24 cellular contexts compared by ENCODE assay signal in genomic region chr21:26532208-26532607, GRCh38. TPM values are rescaled to one million over a fixed set of nuclear protein-coding genes. Genes with fewer than 3 reads are reported as not detected.
"Had no signal": no experiment of that assay in that cellular context is flagged by ENCODE, and none has a peak within 500 bp of the region (broad histone marks: within the 10 kb centered on the region; RNA-seq: fewer than 3 reads in every experiment).

No MANE protein-coding gene starts in this region.

- H3K4me1 ChIP-seq: colonic mucosa, esophagus muscularis mucosa, esophagus squamous epithelium, foreskin keratinocyte, gastrocnemius medialis, gastroesophageal sphincter had no signal

- H3K27ac ChIP-seq: colonic mucosa, coronary artery, dorsolateral prefrontal cortex, epithelial cell of prostate, esophagus muscularis mucosa, esophagus squamous epithelium, foreskin keratinocyte, gastrocnemius medialis, gastroesophageal sphincter had no signal

- DNase-seq: colonic mucosa; cortex of kidney; dorsolateral prefrontal cortex; effector CD4-positive, alpha-beta T cell; effector CD8-positive, alpha-beta T cell; effector memory CD4-positive, alpha-beta T cell; effector memory CD8-positive, alpha-beta T cell; endodermal cell; erythroblast; esophagus squamous epithelium; foreskin fibroblast; foreskin keratinocyte; foreskin melanocyte; gastrocnemius medialis; glutamatergic neuron; head of caudate nucleus; heart left ventricle; heart right ventricle had no signal

- H3K27me3 ChIP-seq: colonic mucosa, dorsolateral prefrontal cortex, esophagus muscularis mucosa, esophagus squamous epithelium, foreskin keratinocyte, gastrocnemius medialis, gastroesophageal sphincter, heart left ventricle, heart right ventricle had no signal

- H3K9me3 ChIP-seq: colonic mucosa, esophagus muscularis mucosa, esophagus squamous epithelium, gastrocnemius medialis, gastroesophageal sphincter had no signal

- H3K36me3 ChIP-seq: colonic mucosa, esophagus squamous epithelium, gastrocnemius medialis, gastroesophageal sphincter had no signal

- ATAC-seq: effector memory CD8-positive, alpha-beta T cell; esophagus mucosa; foreskin keratinocyte; gastrocnemius medialis; gastroesophageal sphincter had no signal

- H3K4me3 ChIP-seq: colonic mucosa, coronary artery, dorsolateral prefrontal cortex, esophagus muscularis mucosa, esophagus squamous epithelium, gastrocnemius medialis, gastroesophageal sphincter, heart left ventricle, heart right ventricle had no signal

RNA-seq across cellular contexts. Expression of gene CYYR1, which starts 40.9 kb away (rescaled TPM):
- total RNA-seq: fibroblast of villous mesenchyme had no signal
